ENCODE assay signal across 2 cellular contexts in genomic region chr12:11782914-11783420, GRCh38.
TF ChIP-seq lines count a peak whose summit lies in the region.

No MANE protein-coding gene starts in this region.

TF ChIP-seq in GM23338, 12 proteins besides CTCF, POLR2A, EP300 and RAD21 (continued from another document):
- TF ChIP-seq, protein P1, sequence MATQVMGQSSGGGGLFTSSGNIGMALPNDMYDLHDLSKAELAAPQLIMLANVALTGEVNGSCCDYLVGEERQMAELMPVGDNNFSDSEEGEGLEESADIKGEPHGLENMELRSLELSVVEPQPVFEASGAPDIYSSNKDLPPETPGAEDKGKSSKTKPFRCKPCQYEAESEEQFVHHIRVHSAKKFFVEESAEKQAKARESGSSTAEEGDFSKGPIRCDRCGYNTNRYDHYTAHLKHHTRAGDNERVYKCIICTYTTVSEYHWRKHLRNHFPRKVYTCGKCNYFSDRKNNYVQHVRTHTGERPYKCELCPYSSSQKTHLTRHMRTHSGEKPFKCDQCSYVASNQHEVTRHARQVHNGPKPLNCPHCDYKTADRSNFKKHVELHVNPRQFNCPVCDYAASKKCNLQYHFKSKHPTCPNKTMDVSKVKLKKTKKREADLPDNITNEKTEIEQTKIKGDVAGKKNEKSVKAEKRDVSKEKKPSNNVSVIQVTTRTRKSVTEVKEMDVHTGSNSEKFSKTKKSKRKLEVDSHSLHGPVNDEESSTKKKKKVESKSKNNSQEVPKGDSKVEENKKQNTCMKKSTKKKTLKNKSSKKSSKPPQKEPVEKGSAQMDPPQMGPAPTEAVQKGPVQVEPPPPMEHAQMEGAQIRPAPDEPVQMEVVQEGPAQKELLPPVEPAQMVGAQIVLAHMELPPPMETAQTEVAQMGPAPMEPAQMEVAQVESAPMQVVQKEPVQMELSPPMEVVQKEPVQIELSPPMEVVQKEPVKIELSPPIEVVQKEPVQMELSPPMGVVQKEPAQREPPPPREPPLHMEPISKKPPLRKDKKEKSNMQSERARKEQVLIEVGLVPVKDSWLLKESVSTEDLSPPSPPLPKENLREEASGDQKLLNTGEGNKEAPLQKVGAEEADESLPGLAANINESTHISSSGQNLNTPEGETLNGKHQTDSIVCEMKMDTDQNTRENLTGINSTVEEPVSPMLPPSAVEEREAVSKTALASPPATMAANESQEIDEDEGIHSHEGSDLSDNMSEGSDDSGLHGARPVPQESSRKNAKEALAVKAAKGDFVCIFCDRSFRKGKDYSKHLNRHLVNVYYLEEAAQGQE (IDR thresholded peaks at IDR 0.05; ENCODE audit: unreplicated experiment) = no peak
- no peak for TF ChIP-seq STAT1 (IDR thresholded peaks at IDR 0.05; ENCODE audit: unreplicated experiment)
- TF ChIP-seq JUNB (IDR thresholded peaks at IDR 0.05; ENCODE audit: unreplicated experiment) = no peak
- TF ChIP-seq ZNF331 (CRISPR knock-in tag; IDR thresholded peaks at IDR 0.05; ENCODE audit: low read depth) = no peak
- TF ChIP-seq, protein P2, sequence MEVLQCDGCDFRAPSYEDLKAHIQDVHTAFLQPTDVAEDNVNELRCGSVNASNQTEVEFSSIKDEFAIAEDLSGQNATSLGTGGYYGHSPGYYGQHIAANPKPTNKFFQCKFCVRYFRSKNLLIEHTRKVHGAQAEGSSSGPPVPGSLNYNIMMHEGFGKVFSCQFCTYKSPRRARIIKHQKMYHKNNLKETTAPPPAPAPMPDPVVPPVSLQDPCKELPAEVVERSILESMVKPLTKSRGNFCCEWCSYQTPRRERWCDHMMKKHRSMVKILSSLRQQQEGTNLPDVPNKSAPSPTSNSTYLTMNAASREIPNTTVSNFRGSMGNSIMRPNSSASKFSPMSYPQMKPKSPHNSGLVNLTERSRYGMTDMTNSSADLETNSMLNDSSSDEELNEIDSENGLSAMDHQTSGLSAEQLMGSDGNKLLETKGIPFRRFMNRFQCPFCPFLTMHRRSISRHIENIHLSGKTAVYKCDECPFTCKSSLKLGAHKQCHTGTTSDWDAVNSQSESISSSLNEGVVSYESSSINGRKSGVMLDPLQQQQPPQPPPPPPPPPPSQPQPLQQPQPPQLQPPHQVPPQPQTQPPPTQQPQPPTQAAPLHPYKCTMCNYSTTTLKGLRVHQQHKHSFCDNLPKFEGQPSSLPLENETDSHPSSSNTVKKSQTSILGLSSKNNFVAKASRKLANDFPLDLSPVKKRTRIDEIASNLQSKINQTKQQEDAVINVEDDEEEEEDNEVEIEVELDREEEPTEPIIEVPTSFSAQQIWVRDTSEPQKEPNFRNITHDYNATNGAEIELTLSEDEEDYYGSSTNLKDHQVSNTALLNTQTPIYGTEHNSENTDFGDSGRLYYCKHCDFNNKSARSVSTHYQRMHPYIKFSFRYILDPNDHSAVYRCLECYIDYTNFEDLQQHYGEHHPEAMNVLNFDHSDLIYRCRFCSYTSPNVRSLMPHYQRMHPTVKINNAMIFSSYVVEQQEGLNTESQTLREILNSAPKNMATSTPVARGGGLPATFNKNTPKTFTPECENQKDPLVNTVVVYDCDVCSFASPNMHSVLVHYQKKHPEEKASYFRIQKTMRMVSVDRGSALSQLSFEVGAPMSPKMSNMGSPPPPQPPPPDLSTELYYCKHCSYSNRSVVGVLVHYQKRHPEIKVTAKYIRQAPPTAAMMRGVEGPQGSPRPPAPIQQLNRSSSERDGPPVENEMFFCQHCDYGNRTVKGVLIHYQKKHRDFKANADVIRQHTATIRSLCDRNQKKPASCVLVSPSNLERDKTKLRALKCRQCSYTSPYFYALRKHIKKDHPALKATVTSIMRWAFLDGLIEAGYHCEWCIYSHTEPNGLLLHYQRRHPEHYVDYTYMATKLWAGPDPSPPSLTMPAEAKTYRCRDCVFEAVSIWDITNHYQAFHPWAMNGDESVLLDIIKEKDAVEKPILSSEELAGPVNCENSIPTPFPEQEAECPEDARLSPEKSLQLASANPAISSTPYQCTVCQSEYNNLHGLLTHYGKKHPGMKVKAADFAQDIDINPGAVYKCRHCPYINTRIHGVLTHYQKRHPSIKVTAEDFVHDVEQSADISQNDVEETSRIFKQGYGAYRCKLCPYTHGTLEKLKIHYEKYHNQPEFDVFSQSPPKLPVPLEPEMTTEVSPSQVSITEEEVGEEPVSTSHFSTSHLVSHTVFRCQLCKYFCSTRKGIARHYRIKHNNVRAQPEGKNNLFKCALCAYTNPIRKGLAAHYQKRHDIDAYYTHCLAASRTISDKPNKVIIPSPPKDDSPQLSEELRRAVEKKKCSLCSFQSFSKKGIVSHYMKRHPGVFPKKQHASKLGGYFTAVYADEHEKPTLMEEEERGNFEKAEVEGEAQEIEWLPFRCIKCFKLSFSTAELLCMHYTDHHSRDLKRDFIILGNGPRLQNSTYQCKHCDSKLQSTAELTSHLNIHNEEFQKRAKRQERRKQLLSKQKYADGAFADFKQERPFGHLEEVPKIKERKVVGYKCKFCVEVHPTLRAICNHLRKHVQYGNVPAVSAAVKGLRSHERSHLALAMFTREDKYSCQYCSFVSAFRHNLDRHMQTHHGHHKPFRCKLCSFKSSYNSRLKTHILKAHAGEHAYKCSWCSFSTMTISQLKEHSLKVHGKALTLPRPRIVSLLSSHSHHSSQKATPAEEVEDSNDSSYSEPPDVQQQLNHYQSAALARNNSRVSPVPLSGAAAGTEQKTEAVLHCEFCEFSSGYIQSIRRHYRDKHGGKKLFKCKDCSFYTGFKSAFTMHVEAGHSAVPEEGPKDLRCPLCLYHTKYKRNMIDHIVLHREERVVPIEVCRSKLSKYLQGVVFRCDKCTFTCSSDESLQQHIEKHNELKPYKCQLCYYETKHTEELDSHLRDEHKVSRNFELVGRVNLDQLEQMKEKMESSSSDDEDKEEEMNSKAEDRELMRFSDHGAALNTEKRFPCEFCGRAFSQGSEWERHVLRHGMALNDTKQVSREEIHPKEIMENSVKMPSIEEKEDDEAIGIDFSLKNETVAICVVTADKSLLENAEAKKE (CRISPR knock-in tag; IDR thresholded peaks at IDR 0.05) = no peak
- no peak for TF ChIP-seq EZH2phosphoT487 (IDR thresholded peaks at IDR 0.05; ENCODE audit: unreplicated experiment)
- TF ChIP-seq POLR2AphosphoS5 (IDR thresholded peaks at IDR 0.05; ENCODE audit: low read depth) = no peak

TF ChIP-seq in neural cell, 6 proteins besides CTCF, POLR2A, EP300 and RAD21 (continued from another document):
- TF ChIP-seq, protein P1 (IDR thresholded peaks at IDR 0.05; ENCODE audit: borderline replicate concordance) = peak; percentile 68
